Comparison of ENCODE assay signal across 20 cellular contexts in the genomic region with DNA sequence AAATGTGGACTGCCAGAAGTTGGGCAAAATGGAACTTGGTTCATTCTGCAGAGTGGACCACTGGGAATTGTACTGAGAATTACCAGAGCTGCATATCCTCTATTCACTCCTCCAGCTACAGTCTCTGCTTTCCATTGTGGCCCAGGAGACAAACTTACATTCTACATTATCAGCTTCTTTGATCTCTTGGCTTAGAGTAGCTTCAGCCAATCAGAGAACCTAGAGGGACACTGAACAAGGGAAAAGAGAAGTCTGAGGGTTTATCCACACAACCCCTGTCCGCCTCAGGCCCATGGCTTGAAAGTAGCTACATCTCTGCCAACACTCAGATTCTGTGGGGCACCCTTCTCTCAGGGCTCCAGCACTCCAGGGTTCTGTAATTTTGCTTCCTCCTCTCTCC.
"Had no signal": no experiment of that assay in that cellular context is flagged by ENCODE, and none has a peak within 500 bp of the region (broad histone marks: within the 10 kb centered on the region; RNA-seq: fewer than 3 reads in every experiment).

No MANE protein-coding gene starts in this region.

- H3K4me1 Mint-ChIP-seq: memory B cell, naive B cell had no signal

- H3K79me2 ChIP-seq: hepatocyte had no signal

- H3K4me2 ChIP-seq: hepatocyte had no signal

- H2AFZ ChIP-seq: hepatocyte had no signal

- H3K36me3 ChIP-seq: left ventricle myocardium inferior, lower lobe of right lung, thoracic aorta had no signal

- ATAC-seq: left cardiac atrium; lower lobe of right lung; sciatic nerve; stimulated activated naive B cell treated with anti-CD40 and anti-IgM and Interleukin-4, amounts not matched to agents 10 μg/mL and 1 μg/mL and 100 μg/mL, for 72 hours; stimulated activated naive CD8-positive, alpha-beta T cell treated with anti-CD3 and anti-CD28 coated beads, Interleukin-15, amount 100 ng/mL, for 72 hours had no signal

- H3K27me3 ChIP-seq: hepatocyte had no signal

- DNase-seq: effector CD4-positive, alpha-beta T cell; endodermal cell; foreskin melanocyte; head of caudate nucleus; kidney; left cardiac atrium; left ventricle myocardium inferior; lower lobe of right lung; naive B cell; posterior cingulate gyrus; stimulated activated CD4-positive, alpha-beta T cell treated with anti-CD3 and anti-CD28 coated beads, Interleukin-2, amount 100 ng/mL, for 24 hours; stimulated activated CD4-positive, alpha-beta T cell treated with anti-CD3 and anti-CD28 coated beads, Interleukin-4, amount 100 ng/mL, for 4 hours; stimulated activated naive B cell treated with anti-CD40 and anti-IgM and Interleukin-4, amounts not matched to agents 10 μg/mL and 1 μg/mL and 100 μg/mL, for 72 hours; stimulated activated naive CD8-positive, alpha-beta T cell treated with anti-CD3 and anti-CD28 coated beads, Interleukin-15, amount 100 ng/mL, for 72 hours had no signal

- H3K27ac Mint-ChIP-seq: endodermal cell; memory B cell; naive B cell; stimulated activated naive B cell treated with anti-CD40 and anti-IgM and Interleukin-4, amounts not matched to agents 10 μg/mL and 1 μg/mL and 100 μg/mL, for 72 hours; stimulated activated naive CD8-positive, alpha-beta T cell treated with anti-CD3 and anti-CD28 coated beads, Interleukin-15, amount 100 ng/mL, for 72 hours; type B pancreatic cell had no signal

- H3K9me3 ChIP-seq: left ventricle myocardium inferior, lower lobe of right lung, thoracic aorta had no signal

- H3K36me3 Mint-ChIP-seq: memory B cell; stimulated activated naive B cell treated with anti-CD40 and anti-IgM and Interleukin-4, amounts not matched to agents 10 μg/mL and 1 μg/mL and 100 μg/mL, for 72 hours; type B pancreatic cell had no signal

- FAIRE-seq: kidney had no signal

- H3K27ac ChIP-seq: coronary artery, hepatocyte, left ventricle myocardium inferior, lower lobe of right lung, thoracic aorta had no signal

- H3K4me3 ChIP-seq: coronary artery, hepatocyte, left ventricle myocardium inferior, lower lobe of right lung, thoracic aorta had no signal

- H3K4me3 Mint-ChIP-seq: endodermal cell; memory B cell; naive B cell; stimulated activated naive B cell treated with anti-CD40 and anti-IgM and Interleukin-4, amounts not matched to agents 10 μg/mL and 1 μg/mL and 100 μg/mL, for 72 hours; stimulated activated naive CD8-positive, alpha-beta T cell treated with anti-CD3 and anti-CD28 coated beads, Interleukin-15, amount 100 ng/mL, for 72 hours; type B pancreatic cell had no signal

- H3K9me3 Mint-ChIP-seq: memory B cell; stimulated activated naive CD8-positive, alpha-beta T cell treated with anti-CD3 and anti-CD28 coated beads, Interleukin-15, amount 100 ng/mL, for 72 hours; type B pancreatic cell had no signal
